ENCODE assay signal across 1 cellular context in the genomic region with DNA sequence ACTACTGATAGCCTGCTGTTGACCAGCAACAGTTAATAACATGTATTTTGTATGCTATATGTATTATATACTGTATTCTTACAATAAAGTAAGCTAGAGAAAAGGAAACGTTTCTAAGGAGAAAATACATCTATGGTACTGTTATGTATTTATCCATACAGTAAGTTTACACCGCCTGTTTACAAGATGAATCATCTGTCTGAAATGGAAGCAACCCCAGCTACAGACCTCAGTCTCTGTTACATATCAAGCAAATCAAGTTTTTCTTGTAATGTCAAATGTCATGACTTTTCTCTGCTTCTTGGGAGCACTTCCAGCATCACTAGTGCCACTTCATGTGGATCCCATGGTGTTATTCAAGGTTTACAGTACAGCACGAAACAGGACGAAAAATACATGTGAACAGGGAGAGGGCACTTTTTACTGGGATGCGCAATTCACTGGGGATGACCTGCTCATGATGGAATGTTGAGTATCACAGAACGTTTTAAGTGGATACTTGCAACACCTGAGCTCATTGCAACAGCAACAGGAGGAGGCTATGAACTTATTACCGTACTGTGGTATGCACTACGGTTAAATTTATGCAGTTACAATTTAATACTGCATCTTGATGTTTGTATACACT. TPM values are rescaled to one million over a fixed set of nuclear protein-coding genes. Genes with fewer than 3 reads are reported as not detected.
"Had no signal": no experiment of that assay in that cellular context is flagged by ENCODE, and none has a peak within 500 bp of the region (broad histone marks: within the 10 kb centered on the region; RNA-seq: fewer than 3 reads in every experiment).

No MANE protein-coding gene starts in this region.

RNA-seq across cellular contexts. Expression of a gene that starts 2.5 kb away (rescaled TPM):
- total RNA-seq: ascending aorta had no signal
